Comparison of ENCODE assay signal across 2 cellular contexts in the genomic region with DNA sequence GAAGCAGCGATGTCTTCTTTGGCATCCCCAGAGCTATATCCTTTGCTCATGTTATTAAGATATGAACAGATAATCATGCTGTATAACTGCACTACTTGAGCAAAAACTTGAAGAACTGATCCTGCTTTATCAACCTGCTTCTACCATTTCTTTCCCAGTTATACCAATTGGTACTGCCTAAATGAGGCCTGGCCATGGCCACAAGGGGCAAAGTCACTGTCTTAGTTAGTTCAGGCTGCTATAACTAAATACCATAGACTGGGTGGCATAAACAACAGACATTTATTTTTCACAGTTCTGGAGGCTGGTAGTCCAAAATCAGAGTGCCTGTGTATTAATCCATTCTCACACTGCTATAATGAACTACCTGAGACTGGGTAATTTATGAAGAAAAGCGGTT.
TF ChIP-seq lines count a peak whose summit lies in the region.

No MANE protein-coding gene starts in this region.

TF ChIP-seq in HepG2, 621 proteins besides CTCF, POLR2A, EP300 and RAD21 (continued from another document):
- TF ChIP-seq, protein P1, sequence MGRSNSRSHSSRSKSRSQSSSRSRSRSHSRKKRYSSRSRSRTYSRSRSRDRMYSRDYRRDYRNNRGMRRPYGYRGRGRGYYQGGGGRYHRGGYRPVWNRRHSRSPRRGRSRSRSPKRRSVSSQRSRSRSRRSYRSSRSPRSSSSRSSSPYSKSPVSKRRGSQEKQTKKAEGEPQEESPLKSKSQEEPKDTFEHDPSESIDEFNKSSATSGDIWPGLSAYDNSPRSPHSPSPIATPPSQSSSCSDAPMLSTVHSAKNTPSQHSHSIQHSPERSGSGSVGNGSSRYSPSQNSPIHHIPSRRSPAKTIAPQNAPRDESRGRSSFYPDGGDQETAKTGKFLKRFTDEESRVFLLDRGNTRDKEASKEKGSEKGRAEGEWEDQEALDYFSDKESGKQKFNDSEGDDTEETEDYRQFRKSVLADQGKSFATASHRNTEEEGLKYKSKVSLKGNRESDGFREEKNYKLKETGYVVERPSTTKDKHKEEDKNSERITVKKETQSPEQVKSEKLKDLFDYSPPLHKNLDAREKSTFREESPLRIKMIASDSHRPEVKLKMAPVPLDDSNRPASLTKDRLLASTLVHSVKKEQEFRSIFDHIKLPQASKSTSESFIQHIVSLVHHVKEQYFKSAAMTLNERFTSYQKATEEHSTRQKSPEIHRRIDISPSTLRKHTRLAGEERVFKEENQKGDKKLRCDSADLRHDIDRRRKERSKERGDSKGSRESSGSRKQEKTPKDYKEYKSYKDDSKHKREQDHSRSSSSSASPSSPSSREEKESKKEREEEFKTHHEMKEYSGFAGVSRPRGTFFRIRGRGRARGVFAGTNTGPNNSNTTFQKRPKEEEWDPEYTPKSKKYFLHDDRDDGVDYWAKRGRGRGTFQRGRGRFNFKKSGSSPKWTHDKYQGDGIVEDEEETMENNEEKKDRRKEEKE (IDR thresholded peaks at IDR 0.05): no peak
- TF ChIP-seq ZSCAN22 (CRISPR knock-in tag; IDR thresholded peaks at IDR 0.05): no peak
- no peak for TF ChIP-seq YEATS2 (CRISPR knock-in tag; IDR thresholded peaks at IDR 0.05; ENCODE audit: borderline replicate concordance)
- TF ChIP-seq PITX1 (CRISPR knock-in tag; IDR thresholded peaks at IDR 0.05): no peak

TF ChIP-seq in WTC11, 78 proteins besides CTCF, POLR2A, EP300 and RAD21 (continued from another document):
- TF ChIP-seq, protein P2, sequence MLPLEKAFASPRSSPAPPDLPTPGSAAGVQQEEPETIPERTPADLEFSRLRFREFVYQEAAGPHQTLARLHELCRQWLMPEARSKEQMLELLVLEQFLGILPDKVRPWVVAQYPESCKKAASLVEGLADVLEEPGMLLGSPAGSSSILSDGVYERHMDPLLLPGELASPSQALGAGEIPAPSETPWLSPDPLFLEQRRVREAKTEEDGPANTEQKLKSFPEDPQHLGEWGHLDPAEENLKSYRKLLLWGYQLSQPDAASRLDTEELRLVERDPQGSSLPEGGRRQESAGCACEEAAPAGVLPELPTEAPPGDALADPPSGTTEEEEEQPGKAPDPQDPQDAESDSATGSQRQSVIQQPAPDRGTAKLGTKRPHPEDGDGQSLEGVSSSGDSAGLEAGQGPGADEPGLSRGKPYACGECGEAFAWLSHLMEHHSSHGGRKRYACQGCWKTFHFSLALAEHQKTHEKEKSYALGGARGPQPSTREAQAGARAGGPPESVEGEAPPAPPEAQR (CRISPR knock-in tag; IDR thresholded peaks at IDR 0.05): no peak
- no peak for TF ChIP-seq ESRRA (CRISPR knock-in tag; IDR thresholded peaks at IDR 0.05; ENCODE audit: borderline replicate concordance)
- TF ChIP-seq ETV6 (CRISPR knock-in tag; IDR thresholded peaks at IDR 0.05): no peak
- TF ChIP-seq, protein P3, sequence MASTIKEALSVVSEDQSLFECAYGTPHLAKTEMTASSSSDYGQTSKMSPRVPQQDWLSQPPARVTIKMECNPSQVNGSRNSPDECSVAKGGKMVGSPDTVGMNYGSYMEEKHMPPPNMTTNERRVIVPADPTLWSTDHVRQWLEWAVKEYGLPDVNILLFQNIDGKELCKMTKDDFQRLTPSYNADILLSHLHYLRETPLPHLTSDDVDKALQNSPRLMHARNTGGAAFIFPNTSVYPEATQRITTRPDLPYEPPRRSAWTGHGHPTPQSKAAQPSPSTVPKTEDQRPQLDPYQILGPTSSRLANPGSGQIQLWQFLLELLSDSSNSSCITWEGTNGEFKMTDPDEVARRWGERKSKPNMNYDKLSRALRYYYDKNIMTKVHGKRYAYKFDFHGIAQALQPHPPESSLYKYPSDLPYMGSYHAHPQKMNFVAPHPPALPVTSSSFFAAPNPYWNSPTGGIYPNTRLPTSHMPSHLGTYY (CRISPR knock-in tag; IDR thresholded peaks at IDR 0.05): no peak
- TF ChIP-seq KAT7 (CRISPR knock-in tag; IDR thresholded peaks at IDR 0.05; ENCODE audit: borderline replicate concordance): no peak
- TF ChIP-seq, protein P4, sequence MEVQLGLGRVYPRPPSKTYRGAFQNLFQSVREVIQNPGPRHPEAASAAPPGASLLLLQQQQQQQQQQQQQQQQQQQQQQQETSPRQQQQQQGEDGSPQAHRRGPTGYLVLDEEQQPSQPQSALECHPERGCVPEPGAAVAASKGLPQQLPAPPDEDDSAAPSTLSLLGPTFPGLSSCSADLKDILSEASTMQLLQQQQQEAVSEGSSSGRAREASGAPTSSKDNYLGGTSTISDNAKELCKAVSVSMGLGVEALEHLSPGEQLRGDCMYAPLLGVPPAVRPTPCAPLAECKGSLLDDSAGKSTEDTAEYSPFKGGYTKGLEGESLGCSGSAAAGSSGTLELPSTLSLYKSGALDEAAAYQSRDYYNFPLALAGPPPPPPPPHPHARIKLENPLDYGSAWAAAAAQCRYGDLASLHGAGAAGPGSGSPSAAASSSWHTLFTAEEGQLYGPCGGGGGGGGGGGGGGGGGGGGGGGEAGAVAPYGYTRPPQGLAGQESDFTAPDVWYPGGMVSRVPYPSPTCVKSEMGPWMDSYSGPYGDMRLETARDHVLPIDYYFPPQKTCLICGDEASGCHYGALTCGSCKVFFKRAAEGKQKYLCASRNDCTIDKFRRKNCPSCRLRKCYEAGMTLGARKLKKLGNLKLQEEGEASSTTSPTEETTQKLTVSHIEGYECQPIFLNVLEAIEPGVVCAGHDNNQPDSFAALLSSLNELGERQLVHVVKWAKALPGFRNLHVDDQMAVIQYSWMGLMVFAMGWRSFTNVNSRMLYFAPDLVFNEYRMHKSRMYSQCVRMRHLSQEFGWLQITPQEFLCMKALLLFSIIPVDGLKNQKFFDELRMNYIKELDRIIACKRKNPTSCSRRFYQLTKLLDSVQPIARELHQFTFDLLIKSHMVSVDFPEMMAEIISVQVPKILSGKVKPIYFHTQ (CRISPR knock-in tag; IDR thresholded peaks at IDR 0.05): no peak
